In genomic region chr12:82687020-82687951, GRCh38 we compare ENCODE assay signal across 8 cellular contexts. TPM values are rescaled to one million over a fixed set of nuclear protein-coding genes. Genes with fewer than 3 reads are reported as not detected.
DNase-seq lines count a peak whose midpoint lies in the region; ATAC-seq and TF ChIP-seq lines count a peak whose summit lies in the region.

No MANE protein-coding gene starts in this region.

- intact Hi-C loops in left ventricle myocardium inferior (cut with micrococcal nuclease) (no loop called here), vagina (cut with DNase I) (no loop called here)

- no peaks in the 10 kb centered on the region for H3K9me3 Mint-ChIP-seq in activated naive CD8-positive, alpha-beta T cell treated with anti-CD3 and anti-CD28 coated beads for 36 hours

- peaks cover 10% of the 10 kb centered on the region for H3K4me1 Mint-ChIP-seq in activated naive CD8-positive, alpha-beta T cell treated with anti-CD3 and anti-CD28 coated beads for 36 hours

- TF ChIP-seq EP300 in Ishikawa (IDR thresholded peaks at IDR 0.05; ENCODE audit: borderline replicate concordance) = 0 out of 2 replicates have a peak, but pooled peaks have one; percentile 11

- DNase-seq in Daoy (ENCODE audit: low read depth) = peak; percentile 35
- DNase-seq in SK-N-DZ (ENCODE audit: low spot score) = peak; percentile 63
- DNase-seq in activated naive CD8-positive, alpha-beta T cell treated with anti-CD3 and anti-CD28 coated beads for 36 hours = peak; percentile 66
- peak; percentile 38 for DNase-seq in left ventricle myocardium inferior
- DNase-seq in vagina (ENCODE audit: extremely low spot score in 2 of 2) = no peak

- no peak for TF ChIP-seq POLR2A in vagina (IDR thresholded peaks at IDR 0.05)

- H3K9me3 ChIP-seq in left ventricle myocardium inferior (replicated peaks) = no peaks in the 10 kb centered on the region
- H3K9me3 ChIP-seq in vagina = no peaks in the 10 kb centered on the region

- peaks cover 7% of the 10 kb centered on the region for H3K27me3 Mint-ChIP-seq in activated naive CD8-positive, alpha-beta T cell treated with anti-CD3 and anti-CD28 coated beads for 36 hours

- 0 out of 2 replicates have a peak, but pooled peaks have one; percentile 1 for TF ChIP-seq RAD21 in Ishikawa (IDR thresholded peaks at IDR 0.05; ENCODE audit: low read depth)

- no peaks in the 10 kb centered on the region for H3K36me3 Mint-ChIP-seq in activated naive CD8-positive, alpha-beta T cell treated with anti-CD3 and anti-CD28 coated beads for 36 hours

- H3K9ac ChIP-seq in rectal smooth muscle tissue (ENCODE audit: low read length) = peak overlapping the region; percentile 86

- H3K36me3 ChIP-seq in left ventricle myocardium inferior (no peaks in the 10 kb centered on the region), rectal smooth muscle tissue (ENCODE audit: control insufficient read depth, insufficient read depth, low read length) (no peaks in the 10 kb centered on the region), vagina (no peaks in the 10 kb centered on the region)

- peaks cover 32% of the 10 kb centered on the region for H3K4me1 ChIP-seq in left ventricle myocardium inferior
- peaks cover 15% of the 10 kb centered on the region for H3K4me1 ChIP-seq in rectal smooth muscle tissue (ENCODE audit: control insufficient read depth, insufficient read depth, low read length)
- H3K4me1 ChIP-seq in vagina = peaks cover 35% of the 10 kb centered on the region

- H3K27ac ChIP-seq in left ventricle myocardium inferior (replicated peaks) (peak overlapping the region; percentile 92), rectal smooth muscle tissue (ENCODE audit: low read depth, low read length) (peak overlapping the region; percentile 98), vagina (peak overlapping the region; percentile 91)

- peak overlapping the region; percentile 86 for H3K4me3 Mint-ChIP-seq in activated naive CD8-positive, alpha-beta T cell treated with anti-CD3 and anti-CD28 coated beads for 36 hours

- H3K27me3 ChIP-seq in left ventricle myocardium inferior (ENCODE audit: low read depth) = no peaks in the 10 kb centered on the region
- peaks cover 2% of the 10 kb centered on the region for H3K27me3 ChIP-seq in rectal smooth muscle tissue (ENCODE audit: control insufficient read depth, insufficient read depth, low read length)
- no peaks in the 10 kb centered on the region for H3K27me3 ChIP-seq in vagina

- peak overlapping the region; percentile 89 for H3K27ac Mint-ChIP-seq in activated naive CD8-positive, alpha-beta T cell treated with anti-CD3 and anti-CD28 coated beads for 36 hours

- TF ChIP-seq CTCF in left ventricle myocardium inferior (IDR thresholded peaks at IDR 0.05; ENCODE audit: borderline replicate concordance) (no peak), vagina (IDR thresholded peaks at IDR 0.05) (no peak)

- peak overlapping the region; percentile 90 for H3K4me3 ChIP-seq in left ventricle myocardium inferior
- H3K4me3 ChIP-seq in rectal smooth muscle tissue (ENCODE audit: low read length) = peak overlapping the region; percentile 99
- peak overlapping the region; percentile 66 to 69 for H3K4me3 ChIP-seq in vagina

- ATAC-seq in GM21619 (IDR thresholded peaks at IDR 0.05; ENCODE audit: unreplicated experiment) = peak; percentile 35

TF ChIP-seq in Ishikawa, 13 proteins besides CTCF, POLR2A, EP300 and RAD21:
- TF ChIP-seq NFIC (IDR thresholded peaks at IDR 0.05) (no peak), CREB1 (IDR thresholded peaks at IDR 0.05; ENCODE audit: low read depth) (no peak), EGR1 (IDR thresholded peaks at IDR 0.05) (no peak), TEAD4 (IDR thresholded peaks at IDR 0.05) (no peak), FOXM1 (IDR thresholded peaks at IDR 0.05; ENCODE audit: borderline replicate concordance, low read depth) (no peak), YY1 (IDR thresholded peaks at IDR 0.05; ENCODE audit: low read depth) (no peak), ZBTB7A (IDR thresholded peaks at IDR 0.05; ENCODE audit: low read depth) (0 out of 2 replicates have a peak, but pooled peaks have one; percentile 40), REST (IDR thresholded peaks at IDR 0.05; ENCODE audit: low read depth) (no peak), TAF1 (IDR thresholded peaks at IDR 0.05; ENCODE audit: low read depth) (no peak), TCF12 (IDR thresholded peaks at IDR 0.05; ENCODE audit: low read depth) (0 out of 2 replicates have a peak, but pooled peaks have one; percentile 10)
- TF ChIP-seq, protein P1, sequence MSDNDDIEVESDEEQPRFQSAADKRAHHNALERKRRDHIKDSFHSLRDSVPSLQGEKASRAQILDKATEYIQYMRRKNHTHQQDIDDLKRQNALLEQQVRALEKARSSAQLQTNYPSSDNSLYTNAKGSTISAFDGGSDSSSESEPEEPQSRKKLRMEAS (IDR thresholded peaks at IDR 0.05) = peak; percentile 42; the same call in 1 of the 2 replicates

RNA-seq across cellular contexts. Expression of gene TMTC2, which starts 0.6 kb away (rescaled TPM):
- 1.0 and 1.3 TPM in 2 replicates for total RNA-seq in Daoy (2014; rRNA removed; shearing (Covaris generic))
- 7.5 and 8.6 TPM in 2 replicates for polyA plus RNA-seq in SK-N-DZ (2014; cell fraction: cytosol; rRNA removed)
- polyA plus RNA-seq in SK-N-DZ (2014; cell fraction: nucleus; rRNA removed) = 8.1 and 12.1 TPM in 2 replicates
- 1 to 10 TPM; 1.4 to 1.7 TPM for total RNA-seq in activated naive CD8-positive, alpha-beta T cell treated with anti-CD3 and anti-CD28 coated beads for 36 hours
- total RNA-seq in left ventricle myocardium inferior = 3.4 TPM
- total RNA-seq in vagina = 15.5 TPM

Comparison
In these comparisons a context has a peak if more than half of its experiments do, and no peak if none do; other contexts are left out.
1. DNase-seq: peak in Daoy (single experiment), SK-N-DZ (single experiment), activated naive CD8-positive, alpha-beta T cell treated with anti-CD3 and anti-CD28 coated beads for 36 hours (single experiment) and left ventricle myocardium inferior (single experiment); none in vagina (0 of 2).
2. Peak in every context shown above with its lines, with median percentiles within 50 percentile points of each other: H3K27ac ChIP-seq and H3K4me3 ChIP-seq.